12 cellular contexts compared by ENCODE assay signal in the genomic region with DNA sequence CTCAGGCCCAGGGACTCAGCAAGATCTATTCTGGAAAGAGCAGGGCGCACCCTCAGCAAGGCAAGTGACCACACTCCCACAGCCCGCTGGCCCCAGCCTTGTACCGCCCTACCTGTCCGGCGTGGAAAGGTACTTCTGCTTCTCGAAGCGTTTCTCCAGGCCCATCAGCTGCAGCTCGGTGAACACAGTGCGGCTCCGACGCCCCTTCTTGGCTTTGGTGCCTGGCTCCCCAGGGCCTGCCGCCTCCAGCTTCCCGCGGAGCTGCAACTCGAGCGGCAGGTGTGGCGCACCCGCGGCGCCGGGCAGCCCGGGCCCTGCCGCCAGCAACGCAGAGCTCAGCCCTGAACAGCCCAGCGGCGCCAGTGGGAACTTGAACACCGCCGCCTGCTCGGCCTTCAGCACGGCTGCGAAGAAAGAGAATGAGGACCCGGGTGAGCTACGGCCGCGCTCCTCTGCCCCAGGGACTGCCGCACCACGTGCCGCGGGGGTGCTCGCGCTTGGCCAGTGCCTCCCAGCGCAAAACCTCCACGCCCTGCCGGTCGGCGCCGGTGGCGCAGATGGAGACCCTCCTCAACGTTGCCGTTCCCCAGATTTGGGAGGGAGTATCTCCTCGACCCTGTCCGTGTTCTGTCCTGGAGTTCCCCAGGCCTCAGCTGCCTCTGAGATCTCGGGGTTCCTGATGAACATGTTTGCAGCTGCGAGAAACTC. TPM values are rescaled to one million over a fixed set of nuclear protein-coding genes. Genes with fewer than 3 reads are reported as not detected.
DNase-seq lines count a peak whose midpoint lies in the region; TF ChIP-seq lines count a peak whose summit lies in the region.
"Had no signal": no experiment of that assay in that cellular context is flagged by ENCODE, and none has a peak within 500 bp of the region (broad histone marks: within the 10 kb centered on the region; RNA-seq: fewer than 3 reads in every experiment).

No MANE protein-coding gene starts in this region.

- H3K27me3 Mint-ChIP-seq in endothelial cell (ENCODE audit: unreplicated experiment) (peaks cover 34% of the 10 kb centered on the region), progenitor cell of endocrine pancreas (peaks cover 84% of the 10 kb centered on the region)

- H3K27ac Mint-ChIP-seq in endothelial cell (ENCODE audit: unreplicated experiment), result no peak overlapping the region
- H3K27ac Mint-ChIP-seq in progenitor cell of endocrine pancreas, result no peak overlapping the region

- H3K36me3 Mint-ChIP-seq in endothelial cell (ENCODE audit: low read depth, unreplicated experiment) (peaks cover 13% of the 10 kb centered on the region), progenitor cell of endocrine pancreas (ENCODE audit: insufficient read depth) (no peaks in the 10 kb centered on the region)

- peaks cover 27% of the 10 kb centered on the region for H3K4me1 Mint-ChIP-seq in endothelial cell (ENCODE audit: unreplicated experiment)
- peaks cover 9% of the 10 kb centered on the region for H3K4me1 Mint-ChIP-seq in progenitor cell of endocrine pancreas (ENCODE audit: low read depth)

- H3K4me3 Mint-ChIP-seq in endothelial cell (ENCODE audit: unreplicated experiment) (peak overlapping the region; percentile 45), progenitor cell of endocrine pancreas (ENCODE audit: low read depth) (no peak overlapping the region)

- TF ChIP-seq CTCF in endothelial cell (IDR thresholded peaks at IDR 0.05; ENCODE audit: unreplicated experiment) (no peak), progenitor cell of endocrine pancreas (IDR thresholded peaks at IDR 0.05; ENCODE audit: unreplicated experiment) (peak; percentile 10)

- no peaks in the 10 kb centered on the region for H3K9me3 Mint-ChIP-seq in endothelial cell (ENCODE audit: unreplicated experiment)
- H3K9me3 Mint-ChIP-seq in progenitor cell of endocrine pancreas (ENCODE audit: low read depth), result no peaks in the 10 kb centered on the region

- DNase-seq in NOMO-1 treated with DMSO at 0.1 percent for 48 hours (lab: John Stamatoyannopoulos, UW; ENCODE audit: unreplicated experiment) (peak; percentile 9), NOMO-1 treated with dmso at 0.1 percent for 144 hours (lab: John Stamatoyannopoulos, UW; ENCODE audit: unreplicated experiment) (no peak), NCI-H526 treated with DMSO at 0.1 percent for 48 hours (lab: John Stamatoyannopoulos, UW) (peak; percentile 30), endothelial cell (ENCODE audit: low spot score) (no peak), progenitor cell of endocrine pancreas (ENCODE audit: low spot score, unreplicated experiment) (no peak), AG20443 (ENCODE audit: low spot score) (no peak), HCEC 1CT (no peak), superior temporal gyrus (ENCODE audit: extremely low spot score) (no peak)
- DNase-seq: foreskin fibroblast, midbrain, OCI-M1 had no signal

RNA-seq across cellular contexts. Expression of a gene that starts 2.2 kb away (rescaled TPM):
- total RNA-seq in endothelial cell (ENCODE audit: unreplicated experiment) (0.51 TPM), progenitor cell of endocrine pancreas (0.74 and 3.3 TPM in 2 replicates)
- total RNA-seq: vagina had no signal

Comparison
In these comparisons a context has a peak if more than half of its experiments do, and no peak if none do; other contexts are left out.
1. DNase-seq: peak in NOMO-1 treated with DMSO at 0.1 percent for 48 hours (single experiment) and NCI-H526 treated with DMSO at 0.1 percent for 48 hours (single experiment); none in NOMO-1 treated with dmso at 0.1 percent for 144 hours (single experiment), endothelial cell (single experiment), progenitor cell of endocrine pancreas (single experiment), AG20443 (single experiment), HCEC 1CT (single experiment) and superior temporal gyrus (single experiment).